ENCODE assay signal across 8 cellular contexts in the genomic region with DNA sequence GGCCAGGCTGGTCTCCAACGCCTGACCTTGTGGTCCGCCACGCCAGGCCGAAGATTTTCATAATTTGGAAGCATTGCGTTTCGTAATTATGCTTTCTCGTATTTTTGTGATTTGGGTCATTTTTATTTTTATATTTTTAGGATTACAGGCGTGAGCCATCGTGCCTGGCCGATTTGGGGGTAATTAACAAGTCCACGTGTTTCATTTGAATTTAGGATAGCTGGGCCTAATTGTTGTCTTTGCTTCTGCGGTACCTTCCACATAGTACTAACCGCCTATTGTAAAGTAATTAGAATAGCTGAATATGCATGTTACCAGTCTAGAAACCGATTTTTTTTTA. TPM values are rescaled to one million over a fixed set of nuclear protein-coding genes. Genes with fewer than 3 reads are reported as not detected.
DNase-seq lines count a peak whose midpoint lies in the region; ATAC-seq and TF ChIP-seq lines count a peak whose summit lies in the region.

No MANE protein-coding gene starts in this region.

- H3K9me3 Mint-ChIP-seq in CD4-positive, alpha-beta T cell, result no peaks in the 10 kb centered on the region

- peak overlapping the region; percentile 71 for H3K9ac ChIP-seq in endocrine pancreas (ENCODE audit: control insufficient read depth, insufficient read depth, low read length)

- peaks cover 33% of the 10 kb centered on the region for H4K20me1 ChIP-seq in osteoblast (ENCODE audit: insufficient read depth, low read length)

- intact Hi-C loops in CD4-positive, alpha-beta T cell (cut with DNase I, micrococcal nuclease), result loop anchor here (1.0 to 5.0 kb wide), 7 partner anchors 11 to 260 kb away; a partner anchor contains a TSS

- H3K4me2 ChIP-seq in osteoblast (ENCODE audit: insufficient read depth, low read length), result peak overlapping the region; percentile 91

- POLR2A ChIA-PET in CD4-positive, alpha-beta T cell (lab: Charles Lee), result interaction anchor here (0.9 to 7.0 kb wide), 11 partner anchors 10 to 407 kb away, joined by 3 to 111 read pairs (median 11); a partner anchor contains a TSS

- H3K27me3 ChIP-seq in CD4-positive, alpha-beta T cell (ENCODE audit: control insufficient read depth, insufficient read depth, low read length), result no peaks in the 10 kb centered on the region
- H3K27me3 ChIP-seq in endocrine pancreas (ENCODE audit: control insufficient read depth, insufficient read depth, low read length) (no peaks in the 10 kb centered on the region), osteoblast (ENCODE audit: insufficient read depth, low read length) (no peaks in the 10 kb centered on the region)

- H3K79me2 ChIP-seq in osteoblast (ENCODE audit: insufficient read depth, low read length), result peaks cover 36% of the 10 kb centered on the region

- H3K27ac ChIP-seq in CD4-positive, alpha-beta T cell (ENCODE audit: low read depth, low read length), result peak overlapping the region; percentile 61
- peak overlapping the region; percentile 90 for H3K27ac ChIP-seq in osteoblast (ENCODE audit: low read depth, low read length)

- H3K4me1 ChIP-seq in endocrine pancreas (ENCODE audit: control insufficient read depth, insufficient read depth, low read length) (no peaks in the 10 kb centered on the region), osteoblast (ENCODE audit: insufficient read depth, low read length) (peaks cover 31% of the 10 kb centered on the region)

- no peak for DNase-seq in CD4-positive, alpha-beta T cell
- DNase-seq in NAMALWA (ENCODE audit: low spot score) (peak; percentile 40), osteoblast (ENCODE audit: insufficient read length, low spot score, missing footprints) (no peak), cortex of kidney (lab: John Stamatoyannopoulos, UW) (no peak)
- no peak for DNase-seq in stimulated activated CD8-positive, alpha-beta memory T cell treated with anti-CD3 and anti-CD28 coated beads, Interleukin-4, amount 100 ng/mL, for 48 hours

- H3K27ac Mint-ChIP-seq in CD4-positive, alpha-beta T cell, result peak overlapping the region; percentile 88

- ATAC-seq in CD4-positive, alpha-beta T cell (ENCODE audit: poor library complexity), result no peak
- ATAC-seq in GM19035 (IDR thresholded peaks at IDR 0.05; ENCODE audit: unreplicated experiment) (no peak), GM21737 (IDR thresholded peaks at IDR 0.05; ENCODE audit: unreplicated experiment) (no peak)

- TF ChIP-seq CTCF in CD4-positive, alpha-beta T cell (IDR thresholded peaks at IDR 0.05), result no peak
- TF ChIP-seq CTCF in osteoblast (IDR thresholded peaks at IDR 0.05; ENCODE audit: extremely low read depth, low read depth, low read length), result no peak

- peaks cover 56% of the 10 kb centered on the region for H3K4me1 Mint-ChIP-seq in CD4-positive, alpha-beta T cell (ENCODE audit: low read depth)

- peaks cover 63% of the 10 kb centered on the region for H3K36me3 Mint-ChIP-seq in CD4-positive, alpha-beta T cell (ENCODE audit: low read depth)

- H3K4me3 ChIP-seq in endocrine pancreas (ENCODE audit: control insufficient read depth, insufficient read depth, low read length) (peak overlapping the region; percentile 81), osteoblast (ENCODE audit: insufficient read depth, low read length) (peak overlapping the region; percentile 78)

- H3K27me3 Mint-ChIP-seq in CD4-positive, alpha-beta T cell, result no peaks in the 10 kb centered on the region

- H3K36me3 ChIP-seq in endocrine pancreas (ENCODE audit: control insufficient read depth, insufficient read depth, low read length), result peaks cover 8% of the 10 kb centered on the region
- H3K36me3 ChIP-seq in osteoblast (ENCODE audit: insufficient read depth, low read length), result peaks cover 50% of the 10 kb centered on the region

- peak overlapping the region; percentile 94 for H3K4me3 Mint-ChIP-seq in CD4-positive, alpha-beta T cell

- H3K9me3 ChIP-seq in CD4-positive, alpha-beta T cell (ENCODE audit: control insufficient read depth, low read length), result no peaks in the 10 kb centered on the region
- no peaks in the 10 kb centered on the region for H3K9me3 ChIP-seq in endocrine pancreas (ENCODE audit: control insufficient read depth, low read length)
- no peaks in the 10 kb centered on the region for H3K9me3 ChIP-seq in osteoblast (ENCODE audit: low read depth, low read length)

- no peak overlapping the region for H2AFZ ChIP-seq in osteoblast (ENCODE audit: low read length)

- CTCF ChIA-PET in CD4-positive, alpha-beta T cell (lab: Charles Lee), result interaction anchor here (1.0 to 2.9 kb wide), 3 partner anchors 47 to 230 kb away, joined by 3 to 12 read pairs (median 3); a partner anchor contains a TSS

RNA-seq across cellular contexts. Expression of a gene that starts 1.0 kb away (rescaled TPM):
- total RNA-seq in CD4-positive, alpha-beta T cell, result 1 to 10 TPM; 8.5 to 9.9 TPM
- total RNA-seq in osteoblast, result 32.1 and 35.1 TPM in 2 replicates

RNA-seq across cellular contexts. Expression of a gene that starts 46.0 kb away (rescaled TPM):
- total RNA-seq in CD4-positive, alpha-beta T cell, result 10 to 100 TPM; 21.4 to 24.2 TPM
- 23.2 and 28.3 TPM in 2 replicates for total RNA-seq in osteoblast
